ENCODE assay signal across 14 cellular contexts in genomic region chr13:40943073-40943472, GRCh38.
"Had no signal": no experiment of that assay in that cellular context is flagged by ENCODE, and none has a peak within 500 bp of the region (broad histone marks: within the 10 kb centered on the region; RNA-seq: fewer than 3 reads in every experiment).

No MANE protein-coding gene starts in this region.

- H3K9me3 ChIP-seq: gastroesophageal sphincter, neutrophil had no signal

- H3K27me3 ChIP-seq: brain microvascular endothelial cell, gastroesophageal sphincter, neutrophil had no signal

- H3K27ac ChIP-seq: brain microvascular endothelial cell, gastroesophageal sphincter, skin epidermis had no signal

- DNase-seq: activated CD4-positive, alpha-beta memory T cell treated with anti-CD3 and anti-CD28 coated beads for 36 hours; activated CD4-positive, alpha-beta T cell treated with anti-CD3 and anti-CD28 coated beads for 1 hour; activated CD8-positive, alpha-beta memory T cell treated with anti-CD3 and anti-CD28 coated beads, Interleukin-2, amount 50 U/mL, for 4 hours; brain microvascular endothelial cell; islet precursor cell; left ventricle myocardium superior; posterior cingulate gyrus; T1000; trophoblast cell had no signal

- H3K4me3 ChIP-seq: gastroesophageal sphincter, skin epidermis had no signal

- H3K27ac Mint-ChIP-seq: activated CD4-positive, alpha-beta memory T cell treated with anti-CD3 and anti-CD28 coated beads for 36 hours; activated T-helper 17 cell treated with anti-CD3 and anti-CD28 coated beads, Interleukin-2, amount 50 U/mL, for 72 hours had no signal

- H3K4me3 Mint-ChIP-seq: activated CD4-positive, alpha-beta memory T cell treated with anti-CD3 and anti-CD28 coated beads for 36 hours; activated T-helper 17 cell treated with anti-CD3 and anti-CD28 coated beads, Interleukin-2, amount 50 U/mL, for 72 hours had no signal

- H3K9me3 Mint-ChIP-seq: activated CD4-positive, alpha-beta memory T cell treated with anti-CD3 and anti-CD28 coated beads for 36 hours; activated naive CD4-positive, alpha-beta T cell treated with anti-CD3 and anti-CD28 coated beads, Interleukin-2, amount 50 U/mL, for 72 hours; activated T-helper 17 cell treated with anti-CD3 and anti-CD28 coated beads, Interleukin-2, amount 50 U/mL, for 72 hours had no signal

- ATAC-seq: activated naive CD4-positive, alpha-beta T cell treated with anti-CD3 and anti-CD28 coated beads, Interleukin-2, amount 50 U/mL, for 72 hours; activated T-helper 17 cell treated with anti-CD3 and anti-CD28 coated beads, Interleukin-2, amount 50 U/mL, for 72 hours; gastroesophageal sphincter; left ventricle myocardium superior had no signal

- H3K27me3 Mint-ChIP-seq: activated CD4-positive, alpha-beta memory T cell treated with anti-CD3 and anti-CD28 coated beads for 36 hours; activated T-helper 17 cell treated with anti-CD3 and anti-CD28 coated beads, Interleukin-2, amount 50 U/mL, for 72 hours had no signal
